2 cellular contexts compared by ENCODE assay signal in the genomic region with DNA sequence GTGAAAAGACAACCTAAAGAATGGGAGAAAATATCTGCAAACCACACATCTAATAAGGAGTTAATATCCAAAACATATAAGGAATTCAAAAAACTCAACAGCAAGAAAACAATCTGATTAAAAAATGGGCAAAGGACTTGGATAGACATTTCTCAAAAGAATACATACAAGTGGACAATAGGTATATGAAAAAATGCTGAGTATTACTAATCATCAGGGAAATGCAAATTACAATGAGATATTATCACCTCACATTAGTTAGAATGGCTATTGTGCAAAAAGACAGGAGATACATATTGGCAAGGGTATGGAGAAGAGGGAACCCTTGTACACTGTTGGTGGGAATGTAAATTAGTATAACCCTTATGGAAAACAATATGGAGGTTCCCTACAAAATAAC.
TF ChIP-seq lines count a peak whose summit lies in the region.

No MANE protein-coding gene starts in this region.

TF ChIP-seq in GM12891, 5 proteins besides CTCF, POLR2A, EP300 and RAD21:
- no peak for TF ChIP-seq POU2F2 (IDR thresholded peaks at IDR 0.05; ENCODE audit: low read depth, low read length)
- TF ChIP-seq SPI1 (IDR thresholded peaks at IDR 0.05; ENCODE audit: low read depth, low read length) = no peak
- no peak for TF ChIP-seq TAF1 (IDR thresholded peaks at IDR 0.05; ENCODE audit: low read depth, low read length)
- TF ChIP-seq PAX5 (IDR thresholded peaks at IDR 0.05; ENCODE audit: insufficient read depth, low read length, severe bottlenecking) = no peak
- no peak for TF ChIP-seq POLR2AphosphoS5 (IDR thresholded peaks at IDR 0.05; ENCODE audit: low read depth, low read length)

TF ChIP-seq in K562, 482 proteins besides CTCF, POLR2A, EP300 and RAD21:
- TF ChIP-seq PYGO2 (tag; IDR thresholded peaks at IDR 0.05) (no peak), PHF8 (IDR thresholded peaks at IDR 0.05; ENCODE audit: borderline replicate concordance, low read length) (no peak), POLR2AphosphoS2 (IDR thresholded peaks at IDR 0.05; ENCODE audit: low read length) (no peak), NCOR1 (IDR thresholded peaks at IDR 0.05) (no peak), CREM (IDR thresholded peaks at IDR 0.05; ENCODE audit: low read depth) (no peak), MAFK (IDR thresholded peaks at IDR 0.05; ENCODE audit: low read length) (peak; percentile 20; the same call in 1 of the 2 replicates), ATF4 (CRISPR knock-in tag; IDR thresholded peaks at IDR 0.05) (no peak), MAFG (tag; conservative IDR thresholded peaks at IDR 0.05) (peak; percentile 67), MAFF (IDR thresholded peaks at IDR 0.05; ENCODE audit: low read length) (peak; percentile 41), POLR3G (IDR thresholded peaks at IDR 0.05; ENCODE audit: extremely low read depth, insufficient read length, insufficient replicate concordance) (no peak), ZNF316 (IDR thresholded peaks at IDR 0.05) (peak; percentile 93), C11orf30 (IDR thresholded peaks at IDR 0.05; ENCODE audit: low read depth) (peak; percentile 81), ZBTB17 (CRISPR knock-in tag; IDR thresholded peaks at IDR 0.05) (no peak)
- TF ChIP-seq, protein P1, sequence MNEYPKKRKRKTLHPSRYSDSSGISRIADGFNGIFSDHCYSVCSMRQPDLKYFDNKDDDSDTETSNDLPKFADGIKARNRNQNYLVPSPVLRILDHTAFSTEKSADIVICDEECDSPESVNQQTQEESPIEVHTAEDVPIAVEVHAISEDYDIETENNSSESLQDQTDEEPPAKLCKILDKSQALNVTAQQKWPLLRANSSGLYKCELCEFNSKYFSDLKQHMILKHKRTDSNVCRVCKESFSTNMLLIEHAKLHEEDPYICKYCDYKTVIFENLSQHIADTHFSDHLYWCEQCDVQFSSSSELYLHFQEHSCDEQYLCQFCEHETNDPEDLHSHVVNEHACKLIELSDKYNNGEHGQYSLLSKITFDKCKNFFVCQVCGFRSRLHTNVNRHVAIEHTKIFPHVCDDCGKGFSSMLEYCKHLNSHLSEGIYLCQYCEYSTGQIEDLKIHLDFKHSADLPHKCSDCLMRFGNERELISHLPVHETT (CRISPR knock-in tag; conservative IDR thresholded peaks at IDR 0.05 in 1 of 2, IDR thresholded peaks at IDR 0.05 in 1 of 2) = no peak
- TF ChIP-seq, protein P2, sequence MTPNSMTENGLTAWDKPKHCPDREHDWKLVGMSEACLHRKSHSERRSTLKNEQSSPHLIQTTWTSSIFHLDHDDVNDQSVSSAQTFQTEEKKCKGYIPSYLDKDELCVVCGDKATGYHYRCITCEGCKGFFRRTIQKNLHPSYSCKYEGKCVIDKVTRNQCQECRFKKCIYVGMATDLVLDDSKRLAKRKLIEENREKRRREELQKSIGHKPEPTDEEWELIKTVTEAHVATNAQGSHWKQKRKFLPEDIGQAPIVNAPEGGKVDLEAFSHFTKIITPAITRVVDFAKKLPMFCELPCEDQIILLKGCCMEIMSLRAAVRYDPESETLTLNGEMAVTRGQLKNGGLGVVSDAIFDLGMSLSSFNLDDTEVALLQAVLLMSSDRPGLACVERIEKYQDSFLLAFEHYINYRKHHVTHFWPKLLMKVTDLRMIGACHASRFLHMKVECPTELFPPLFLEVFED (CRISPR knock-in tag; conservative IDR thresholded peaks at IDR 0.05) = no peak
